In genomic region chr4:158166701-158167100, GRCh38 we compare ENCODE assay signal across 23 cellular contexts. TPM values are rescaled to one million over a fixed set of nuclear protein-coding genes. Genes with fewer than 3 reads are reported as not detected.
DNase-seq lines count a peak whose midpoint lies in the region; ATAC-seq and TF ChIP-seq lines count a peak whose summit lies in the region.
"Had no signal": no experiment of that assay in that cellular context is flagged by ENCODE, and none has a peak within 500 bp of the region (broad histone marks: within the 10 kb centered on the region; RNA-seq: fewer than 3 reads in every experiment).

No MANE protein-coding gene starts in this region.

- H3K27me3 ChIP-seq in heart left ventricle (no peaks in the 10 kb centered on the region), esophagus muscularis mucosa (no peaks in the 10 kb centered on the region), rectal smooth muscle tissue (ENCODE audit: control insufficient read depth, insufficient read depth, low read length) (no peaks in the 10 kb centered on the region), vagina (no peaks in the 10 kb centered on the region)
- H3K27me3 ChIP-seq: BLaER1 treated with 17β-estradiol and CSF1 and Interleukin-3, amounts not matched to agents 10 nM and 100 nM; SJCRH30 had no signal

- DNase-seq in heart left ventricle = no peak
- DNase-seq in cardiac septum (ENCODE audit: low spot score) = no peak
- no peak for DNase-seq in esophagus muscularis mucosa (ENCODE audit: extremely low spot score)
- DNase-seq in vagina (ENCODE audit: extremely low spot score in 2 of 2) = no peak
- DNase-seq in activated naive CD4-positive, alpha-beta T cell treated with Interleukin-2 at 50 U/mL for 16 hours = no peak
- no peak for DNase-seq in Ammon's horn (ENCODE audit: low spot score)
- no peak for DNase-seq in NCI-H510A (lab: John Stamatoyannopoulos, UW)
- DNase-seq: activated CD8-positive, alpha-beta T cell treated with anti-CD3 and anti-CD28 coated beads for 36 hours; activated T-cell treated with anti-CD3 and anti-CD28 coated beads, Interleukin-2, amount 50 U/mL, for 24 hours; esophagus squamous epithelium; Karpas-422; kidney; NCI-H1105 treated with DMSO at 0.1 percent for 48 hours; NCI-H748 treated with DMSO at 0.1 percent for 48 hours; PC-3; retina; SJCRH30; stimulated activated CD4-positive, alpha-beta T cell treated with anti-CD3 and anti-CD28 coated beads, Interleukin-2, amount 100 ng/mL, for 24 hours; T-helper 2 cell had no signal

- ATAC-seq in heart left ventricle = no peak
- ATAC-seq: activated CD8-positive, alpha-beta T cell treated with anti-CD3 and anti-CD28 coated beads for 36 hours; PC-3; WTC11 had no signal

- TF ChIP-seq CTCF in heart left ventricle (IDR thresholded peaks at IDR 0.05) (peak in 4 of 12 donors; percentile 11 to 28 (median 16)), esophagus muscularis mucosa (IDR thresholded peaks at IDR 0.05) (no peak), vagina (IDR thresholded peaks at IDR 0.05) (no peak)

- H3K36me3 ChIP-seq in heart left ventricle = peaks cover 0 to 4% (median 0%) of the 10 kb centered on the region in 9 donors
- H3K36me3 ChIP-seq in esophagus muscularis mucosa = no peaks in the 10 kb centered on the region
- H3K36me3 ChIP-seq in rectal smooth muscle tissue (ENCODE audit: control insufficient read depth, insufficient read depth, low read length) = no peaks in the 10 kb centered on the region
- H3K36me3 ChIP-seq in vagina = no peaks in the 10 kb centered on the region
- H3K36me3 ChIP-seq: esophagus squamous epithelium, SJCRH30 had no signal

- no peak for TF ChIP-seq EP300 in esophagus muscularis mucosa (IDR thresholded peaks at IDR 0.05)

- no peak overlapping the region for H3K9ac ChIP-seq in rectal smooth muscle tissue (ENCODE audit: low read length)

- peaks cover 10 to 77% (median 52%) of the 10 kb centered on the region in 12 donors for H3K4me1 ChIP-seq in heart left ventricle
- peaks cover 16 to 66% (median 45%) of the 10 kb centered on the region in 4 donors for H3K4me1 ChIP-seq in esophagus muscularis mucosa
- peaks cover 21% of the 10 kb centered on the region for H3K4me1 ChIP-seq in rectal smooth muscle tissue (ENCODE audit: control insufficient read depth, insufficient read depth, low read length)
- H3K4me1 ChIP-seq in vagina = peaks cover 52% of the 10 kb centered on the region
- H3K4me1 ChIP-seq: SJCRH30 had no signal

- intact Hi-C loops in heart left ventricle (cut with DNase I) (loop anchor here in 2 of 10 donors (5.0 kb wide), 2 partner anchors 34 to 44 kb away; no protein-coding TSS in a partner anchor), cardiac septum (cut with DNase I) (loop anchor here (2.0 kb wide), 1 partner anchor 164 kb away; no protein-coding TSS in a partner anchor), esophagus muscularis mucosa (cut with DNase I) (no loop called here), vagina (cut with DNase I) (no loop called here)

- 17 to 28% (median 20%) methylated on average over 2 of the region's 2 CpGs for WGBS in heart left ventricle, 4 donors
- 62% methylated on average over 2 of the region's 2 CpGs for WGBS in esophagus muscularis mucosa

- H3K27ac ChIP-seq in heart left ventricle = peak overlapping the region; percentile 7 to 93 (median 86)
- H3K27ac ChIP-seq in esophagus muscularis mucosa (replicated peaks in 1 of 4) = peak overlapping the region; percentile 20 to 73 (median 32)
- H3K27ac ChIP-seq in rectal smooth muscle tissue (ENCODE audit: low read depth, low read length) = peak overlapping the region; percentile 3
- H3K27ac ChIP-seq in vagina = peak overlapping the region; percentile 77
- H3K27ac ChIP-seq: SJCRH30 had no signal

- H3K4me3 ChIP-seq in heart left ventricle = peak overlapping the region in 9 of 12 donors; percentile 57 to 73 (median 69)
- peak overlapping the region; percentile 52 to 56 (median 54) for H3K4me3 ChIP-seq in esophagus muscularis mucosa
- no peak overlapping the region for H3K4me3 ChIP-seq in rectal smooth muscle tissue (ENCODE audit: low read length)
- H3K4me3 ChIP-seq in vagina = no peak overlapping the region
- H3K4me3 ChIP-seq: SJCRH30 had no signal

- no peaks in the 10 kb centered on the region for H3K9me3 ChIP-seq in heart left ventricle
- H3K9me3 ChIP-seq in esophagus muscularis mucosa = no peaks in the 10 kb centered on the region
- H3K9me3 ChIP-seq in vagina = no peaks in the 10 kb centered on the region
- H3K9me3 ChIP-seq: esophagus squamous epithelium, SJCRH30 had no signal

- TF ChIP-seq POLR2A in heart left ventricle (IDR thresholded peaks at IDR 0.05) (no peak), esophagus muscularis mucosa (IDR thresholded peaks at IDR 0.05; ENCODE audit: low read depth) (no peak), vagina (IDR thresholded peaks at IDR 0.05) (no peak)

RNA-seq across cellular contexts. Expression of gene GASK1B, which starts 6.1 kb away (rescaled TPM):
- total RNA-seq in heart left ventricle (100 to 1,000 TPM in 2 of 9 donors, 10 to 100 TPM in 7; 34.5 to 108 (median 73.9) TPM), cardiac septum (90.6 TPM), esophagus muscularis mucosa (10 to 100 TPM; 27.5 to 45.9 (median 32.4) TPM), vagina (24.3 TPM)
- 10 to 100 TPM; 10.0 to 38.5 TPM for polyA plus RNA-seq in heart left ventricle
- total RNA-seq: activated CD8-positive, alpha-beta T cell treated with anti-CD3 and anti-CD28 coated beads for 36 hours had no signal

RNA-seq across cellular contexts. Expression of gene TMEM144, which starts 43.6 kb away (rescaled TPM):
- 10 to 100 TPM in 6 of 9 donors, 1 to 10 TPM in 3; 6.8 to 17.7 (median 12.5) TPM for total RNA-seq in heart left ventricle
- 1 to 10 TPM; 2.3 to 8.0 TPM for polyA plus RNA-seq in heart left ventricle
- 14.6 TPM for total RNA-seq in cardiac septum
- total RNA-seq in esophagus muscularis mucosa = 1 to 10 TPM; 1.3 to 3.3 (median 2.7) TPM
- 5.6 TPM for total RNA-seq in vagina
- total RNA-seq: HT1080 had no signal

Comparison
In these comparisons a context has a peak if more than half of its experiments do, and no peak if none do; other contexts are left out.
1. H3K27ac ChIP-seq: peak in every context shown above with its lines; median percentile 86 in heart left ventricle; 77 in vagina; 32 in esophagus muscularis mucosa; 3 in rectal smooth muscle tissue.
2. H3K4me3 ChIP-seq: peak in heart left ventricle (9 of 12) and esophagus muscularis mucosa (4 of 4); none in rectal smooth muscle tissue (single experiment) and vagina (0 of 2).